In genomic region chr1:121007748-121008147, GRCh38 we compare ENCODE assay signal across 8 cellular contexts.
DNase-seq lines count a peak whose midpoint lies in the region; ATAC-seq, FAIRE-seq and TF ChIP-seq lines count a peak whose summit lies in the region.
"Not testable (repeated sequence)": the region's sequence is repeated elsewhere in the genome, so short reads cannot be mapped to it uniquely, and the experiment has no call there.

No MANE protein-coding gene starts in this region.

- not testable (repeated sequence) for H3K79me2 ChIP-seq in endothelial cell of umbilical vein (ENCODE audit: control insufficient read depth, insufficient read depth, low read length)

- CTCF ChIA-PET in activated CD8-positive, alpha-beta T cell treated with anti-CD3 and anti-CD28 coated beads, Interleukin-2, amount 10 ng/mL, durations not matched to agents 7 days and 5 days (lab: Charles Lee); endothelial cell of umbilical vein (lab: Charles Lee): not testable (repeated sequence)

- peak overlapping the region; percentile 55 for H3K4me3 Mint-ChIP-seq in T-helper 1 cell treated with Interleukin-12 subunit alpha and Interleukin-12 subunit beta and Interleukin-4 antibody, amounts not matched to agents 30 μg/mL and 1 μg/mL, for 36 hours
- peak overlapping the region; percentile 71 for H3K4me3 Mint-ChIP-seq in activated CD8-positive, alpha-beta T cell treated with anti-CD3 and anti-CD28 coated beads, Interleukin-2, amount 10 ng/mL, durations not matched to agents 7 days and 5 days
- peak overlapping the region; percentile 82 for H3K4me3 Mint-ChIP-seq in activated naive CD8-positive, alpha-beta T cell
- H3K4me3 Mint-ChIP-seq in natural killer cell treated with Interleukin-12 subunit alpha and Interleukin-12 subunit beta and Interleukin-15 and Interleukin-18, amount 100 ng/mL, for 72 hours, result peak overlapping the region; percentile 48

- H3K36me3 Mint-ChIP-seq in T-helper 1 cell treated with Interleukin-12 subunit alpha and Interleukin-12 subunit beta and Interleukin-4 antibody, amounts not matched to agents 30 μg/mL and 1 μg/mL, for 36 hours (ENCODE audit: low read depth); activated CD8-positive, alpha-beta T cell treated with anti-CD3 and anti-CD28 coated beads, Interleukin-2, amount 10 ng/mL, durations not matched to agents 7 days and 5 days (ENCODE audit: low read depth); activated naive CD8-positive, alpha-beta T cell; natural killer cell treated with Interleukin-12 subunit alpha and Interleukin-12 subunit beta and Interleukin-15 and Interleukin-18, amount 100 ng/mL, for 72 hours: not testable (repeated sequence)

- not testable (repeated sequence) for TF ChIP-seq EP300 in stomach (IDR thresholded peaks at IDR 0.05)

- not testable (repeated sequence) for H4K20me1 ChIP-seq in endothelial cell of umbilical vein (replicated peaks; ENCODE audit: control insufficient read depth, extremely low read depth, insufficient read depth, low read length)

- H3K27me3 ChIP-seq in endothelial cell of umbilical vein (ENCODE audit: control insufficient read depth in 2 of 2, insufficient read depth in 2 of 2, low read length in 2 of 2) (peaks cover 13 to 24% of the 10 kb centered on the region in 2 experiments), stomach (peaks cover 0 to 28% (median 13%) of the 10 kb centered on the region in 3 donors)

- not testable (repeated sequence) for H3K9me1 ChIP-seq in endothelial cell of umbilical vein (replicated peaks; ENCODE audit: control insufficient read depth, extremely low read depth, insufficient read depth, low read length)

- peaks cover 18% of the 10 kb centered on the region for H3K27me3 Mint-ChIP-seq in T-helper 1 cell treated with Interleukin-12 subunit alpha and Interleukin-12 subunit beta and Interleukin-4 antibody, amounts not matched to agents 30 μg/mL and 1 μg/mL, for 36 hours (ENCODE audit: low read depth)
- H3K27me3 Mint-ChIP-seq in activated CD8-positive, alpha-beta T cell treated with anti-CD3 and anti-CD28 coated beads, Interleukin-2, amount 10 ng/mL, durations not matched to agents 7 days and 5 days (ENCODE audit: low read depth), result peaks cover 12% of the 10 kb centered on the region
- not testable (repeated sequence) for H3K27me3 Mint-ChIP-seq in activated naive CD8-positive, alpha-beta T cell
- H3K27me3 Mint-ChIP-seq in natural killer cell treated with Interleukin-12 subunit alpha and Interleukin-12 subunit beta and Interleukin-15 and Interleukin-18, amount 100 ng/mL, for 72 hours, result peaks cover 8 to 13% of the 10 kb centered on the region in 2 donors

- H3K4me1 Mint-ChIP-seq in T-helper 1 cell treated with Interleukin-12 subunit alpha and Interleukin-12 subunit beta and Interleukin-4 antibody, amounts not matched to agents 30 μg/mL and 1 μg/mL, for 36 hours (ENCODE audit: low read depth), result peaks cover 12% of the 10 kb centered on the region
- H3K4me1 Mint-ChIP-seq in activated CD8-positive, alpha-beta T cell treated with anti-CD3 and anti-CD28 coated beads, Interleukin-2, amount 10 ng/mL, durations not matched to agents 7 days and 5 days (ENCODE audit: low read depth), result peaks cover 20% of the 10 kb centered on the region
- H3K4me1 Mint-ChIP-seq in activated naive CD8-positive, alpha-beta T cell (ENCODE audit: low read depth), result peaks cover 15% of the 10 kb centered on the region
- peaks cover 13 to 14% of the 10 kb centered on the region in 2 donors for H3K4me1 Mint-ChIP-seq in natural killer cell treated with Interleukin-12 subunit alpha and Interleukin-12 subunit beta and Interleukin-15 and Interleukin-18, amount 100 ng/mL, for 72 hours (ENCODE audit: low read depth in 2 of 2)

- H3K27ac Mint-ChIP-seq in T-helper 1 cell treated with Interleukin-12 subunit alpha and Interleukin-12 subunit beta and Interleukin-4 antibody, amounts not matched to agents 30 μg/mL and 1 μg/mL, for 36 hours; activated CD8-positive, alpha-beta T cell treated with anti-CD3 and anti-CD28 coated beads, Interleukin-2, amount 10 ng/mL, durations not matched to agents 7 days and 5 days; activated naive CD8-positive, alpha-beta T cell; natural killer cell treated with Interleukin-12 subunit alpha and Interleukin-12 subunit beta and Interleukin-15 and Interleukin-18, amount 100 ng/mL, for 72 hours: not testable (repeated sequence)

- dilution Hi-C loops in endothelial cell of umbilical vein (cut with MboI; ENCODE audit: extremely low pct_ligation_motif_present, low sequenced_read_pairs), result not testable (repeated sequence)

- not testable (repeated sequence) for BruUV-seq in endothelial cell of umbilical vein (replicated peaks; lab: Mats Ljungman, UMichigan)

- intact Hi-C loops in endothelial cell of umbilical vein (cut with micrococcal nuclease); stomach (cut with DNase I; ENCODE audit: low total_unique reads): not testable (repeated sequence)

- H3K36me3 ChIP-seq in endothelial cell of umbilical vein (ENCODE audit: control insufficient read depth in 2 of 2, extremely low read depth in 1 of 2, insufficient read depth in 2 of 2, low read length in 2 of 2); stomach: not testable (repeated sequence)

- not testable (repeated sequence) for H3K9ac ChIP-seq in endothelial cell of umbilical vein (replicated peaks; ENCODE audit: extremely low read depth, insufficient read depth, low read length)

- FAIRE-seq in endothelial cell of umbilical vein (lab: Jason Lieb, UNC), result not testable (repeated sequence)

- DNase-seq in AG08396 (ENCODE audit: low spot score), result peak; percentile 0
- DNase-seq in ELF-1 (ENCODE audit: low read depth, low spot score), result peak; percentile 2
- not testable (repeated sequence) for DNase-seq in activated CD8-positive, alpha-beta T cell treated with anti-CD3 and anti-CD28 coated beads, Interleukin-2, amount 10 ng/mL, durations not matched to agents 7 days and 5 days; endothelial cell of umbilical vein (ENCODE audit: low read depth, low spot score); natural killer cell treated with Interleukin-12 subunit alpha and Interleukin-12 subunit beta and Interleukin-15 and Interleukin-18, amount 100 ng/mL, for 72 hours (ENCODE audit: low spot score)
- DNase-seq in stomach, result peak; percentile 77

- H2AFZ ChIP-seq in endothelial cell of umbilical vein (ENCODE audit: low read depth, low read length), result not testable (repeated sequence)

- TF ChIP-seq POLR2A in endothelial cell of umbilical vein (IDR thresholded peaks at IDR 0.05; ENCODE audit: low read depth, low read length); stomach (IDR thresholded peaks at IDR 0.05): not testable (repeated sequence)

- H3K4me1 ChIP-seq in endothelial cell of umbilical vein (ENCODE audit: control insufficient read depth, extremely low read depth, insufficient read depth, low read length), result not testable (repeated sequence)
- peaks cover 4 to 16% (median 7%) of the 10 kb centered on the region in 4 donors for H3K4me1 ChIP-seq in stomach

- TF ChIP-seq CTCF in endothelial cell of umbilical vein (IDR thresholded peaks at IDR 0.05; ENCODE audit: extremely low read depth in 1 of 2, insufficient read depth in 1 of 2, low read depth in 1 of 2, low read length in 2 of 2); stomach (IDR thresholded peaks at IDR 0.05): not testable (repeated sequence)

- POLR2A ChIA-PET in activated CD8-positive, alpha-beta T cell treated with anti-CD3 and anti-CD28 coated beads, Interleukin-2, amount 10 ng/mL, durations not matched to agents 7 days and 5 days (lab: Charles Lee); endothelial cell of umbilical vein (lab: Charles Lee): not testable (repeated sequence)

- H3K9me3 ChIP-seq in endothelial cell of umbilical vein (replicated peaks; ENCODE audit: control insufficient read depth, insufficient read depth, low read length); stomach: not testable (repeated sequence)

- not testable (repeated sequence) for H3K4me3 ChIP-seq in endothelial cell of umbilical vein (replicated peaks in 1 of 3; ENCODE audit: insufficient read depth in 1 of 3, low read depth in 1 of 3, low read length in 3 of 3)
- peak overlapping the region in 3 of 4 donors; percentile 19 to 39 (median 25) for H3K4me3 ChIP-seq in stomach

- H3K4me2 ChIP-seq in endothelial cell of umbilical vein (ENCODE audit: insufficient read depth, low read length), result not testable (repeated sequence)

- not testable (repeated sequence) for ATAC-seq in activated CD8-positive, alpha-beta T cell treated with anti-CD3 and anti-CD28 coated beads, Interleukin-2, amount 10 ng/mL, durations not matched to agents 7 days and 5 days; natural killer cell treated with Interleukin-12 subunit alpha and Interleukin-12 subunit beta and Interleukin-15 and Interleukin-18, amount 100 ng/mL, for 72 hours

- 8 to 18% (median 13%) methylated on average over 7 of the region's 10 CpGs for WGBS in stomach, 5 donors

- not testable (repeated sequence) for H3K9me3 Mint-ChIP-seq in T-helper 1 cell treated with Interleukin-12 subunit alpha and Interleukin-12 subunit beta and Interleukin-4 antibody, amounts not matched to agents 30 μg/mL and 1 μg/mL, for 36 hours; activated CD8-positive, alpha-beta T cell treated with anti-CD3 and anti-CD28 coated beads, Interleukin-2, amount 10 ng/mL, durations not matched to agents 7 days and 5 days (ENCODE audit: insufficient read depth); activated naive CD8-positive, alpha-beta T cell (ENCODE audit: low read depth); natural killer cell treated with Interleukin-12 subunit alpha and Interleukin-12 subunit beta and Interleukin-15 and Interleukin-18, amount 100 ng/mL, for 72 hours

- not testable (repeated sequence) for H3K27ac ChIP-seq in endothelial cell of umbilical vein (ENCODE audit: insufficient read depth, low read depth, low read length)
- H3K27ac ChIP-seq in stomach, result peak overlapping the region in 1 of 5 donors; percentile 46

TF ChIP-seq in endothelial cell of umbilical vein, 7 proteins besides CTCF, POLR2A, EP300 and RAD21:
- TF ChIP-seq EZH2 (IDR thresholded peaks at IDR 0.05; ENCODE audit: borderline replicate concordance, low read depth, low read length, severe bottlenecking), result peak; percentile 52
